ENCODE assay signal across 15 cellular contexts in genomic region chr5:81854915-81855314, GRCh38.
DNase-seq lines count a peak whose midpoint lies in the region; ATAC-seq and TF ChIP-seq lines count a peak whose summit lies in the region.
"Had no signal": no experiment of that assay in that cellular context is flagged by ENCODE, and none has a peak within 500 bp of the region (broad histone marks: within the 10 kb centered on the region; RNA-seq: fewer than 3 reads in every experiment).

No MANE protein-coding gene starts in this region.

- no peak for DNase-seq in activated naive CD4-positive, alpha-beta T cell treated with Interleukin-2 at 50 U/mL for 16 hours
- DNase-seq in NCI-H446 (lab: John Stamatoyannopoulos, UW) (peak; percentile 79 to 87), thoracic aorta (ENCODE audit: low spot score) (no peak), HT-29 (ENCODE audit: low spot score) (no peak)
- DNase-seq: effector CD4-positive, alpha-beta T cell; H7; IMR-90; left lung; NCI-H2227 treated with DMSO at 0.1 percent for 48 hours; SJCRH30 had no signal

- H3K4me3 Mint-ChIP-seq in activated naive CD4-positive, alpha-beta T cell treated with anti-CD3 and anti-CD28 coated beads, Interleukin-2, amount 50 U/mL, for 24 hours = no peak overlapping the region

- TF ChIP-seq CTCF in thoracic aorta (IDR thresholded peaks at IDR 0.05) = no peak

- H3K4me3 ChIP-seq in endocrine pancreas (ENCODE audit: control insufficient read depth, insufficient read depth, low read length) (peak overlapping the region; percentile 35), thoracic aorta (peak overlapping the region; percentile 10)
- H3K4me3 ChIP-seq: left lung, SJCRH30 had no signal

- peak overlapping the region; percentile 84 to 94 for H3K27ac ChIP-seq in thoracic aorta
- H3K27ac ChIP-seq: left lung, SJCRH30 had no signal

- no peak overlapping the region for H3K9ac ChIP-seq in endocrine pancreas (ENCODE audit: control insufficient read depth, insufficient read depth, low read length)

- H3K4me1 ChIP-seq in endocrine pancreas (ENCODE audit: control insufficient read depth, insufficient read depth, low read length) (peaks cover 12% of the 10 kb centered on the region), thoracic aorta (ENCODE audit: control insufficient read depth in 1 of 2, low read depth in 2 of 2) (peaks cover 34 to 76% of the 10 kb centered on the region in 2 donors)

- ATAC-seq in thoracic aorta (ENCODE audit: insufficient number of reproducible peaks, low FRiP score, low read depth) (no peak), GM18867 (IDR thresholded peaks at IDR 0.05; ENCODE audit: unreplicated experiment) (no peak), GM19397 (IDR thresholded peaks at IDR 0.05; ENCODE audit: unreplicated experiment) (no peak)
- ATAC-seq: activated CD4-positive, CD25-positive, alpha-beta regulatory T cell treated with anti-CD3 and anti-CD28 coated beads, Interleukin-2, amount 50 U/mL, for 24 hours; left lung had no signal

- peaks cover 51% of the 10 kb centered on the region for H3K4me1 Mint-ChIP-seq in activated naive CD4-positive, alpha-beta T cell treated with anti-CD3 and anti-CD28 coated beads, Interleukin-2, amount 50 U/mL, for 24 hours

- H3K27me3 Mint-ChIP-seq in activated naive CD4-positive, alpha-beta T cell treated with anti-CD3 and anti-CD28 coated beads, Interleukin-2, amount 50 U/mL, for 24 hours = no peaks in the 10 kb centered on the region

- H3K36me3 Mint-ChIP-seq in activated naive CD4-positive, alpha-beta T cell treated with anti-CD3 and anti-CD28 coated beads, Interleukin-2, amount 50 U/mL, for 24 hours = no peaks in the 10 kb centered on the region

- H3K27me3 ChIP-seq in endocrine pancreas (ENCODE audit: control insufficient read depth, insufficient read depth, low read length) (no peaks in the 10 kb centered on the region), thoracic aorta (replicated peaks; ENCODE audit: insufficient read depth) (no peaks in the 10 kb centered on the region)
- H3K27me3 ChIP-seq: left lung, SJCRH30 had no signal

- H3K9me3 ChIP-seq in endocrine pancreas (ENCODE audit: control insufficient read depth, low read length) (no peaks in the 10 kb centered on the region), thoracic aorta (no peaks in the 10 kb centered on the region)
- H3K9me3 ChIP-seq: left lung, SJCRH30 had no signal

- H3K36me3 ChIP-seq in endocrine pancreas (ENCODE audit: control insufficient read depth, insufficient read depth, low read length) (no peaks in the 10 kb centered on the region), thoracic aorta (no peaks in the 10 kb centered on the region)
- H3K36me3 ChIP-seq: left lung, SJCRH30 had no signal

- H3K27ac Mint-ChIP-seq in activated naive CD4-positive, alpha-beta T cell treated with anti-CD3 and anti-CD28 coated beads, Interleukin-2, amount 50 U/mL, for 24 hours = peak overlapping the region; percentile 49

- H3K9me3 Mint-ChIP-seq in activated naive CD4-positive, alpha-beta T cell treated with anti-CD3 and anti-CD28 coated beads, Interleukin-2, amount 50 U/mL, for 24 hours = no peaks in the 10 kb centered on the region

Comparison
In these comparisons a context has a peak if more than half of its experiments do, and no peak if none do; other contexts are left out.
1. DNase-seq: peak in NCI-H446 (2 of 2); none in activated naive CD4-positive, alpha-beta T cell treated with Interleukin-2 at 50 U/mL for 16 hours (single experiment), thoracic aorta (single experiment) and HT-29 (single experiment).